Comparison of ENCODE assay signal across 8 cellular contexts in the genomic region with DNA sequence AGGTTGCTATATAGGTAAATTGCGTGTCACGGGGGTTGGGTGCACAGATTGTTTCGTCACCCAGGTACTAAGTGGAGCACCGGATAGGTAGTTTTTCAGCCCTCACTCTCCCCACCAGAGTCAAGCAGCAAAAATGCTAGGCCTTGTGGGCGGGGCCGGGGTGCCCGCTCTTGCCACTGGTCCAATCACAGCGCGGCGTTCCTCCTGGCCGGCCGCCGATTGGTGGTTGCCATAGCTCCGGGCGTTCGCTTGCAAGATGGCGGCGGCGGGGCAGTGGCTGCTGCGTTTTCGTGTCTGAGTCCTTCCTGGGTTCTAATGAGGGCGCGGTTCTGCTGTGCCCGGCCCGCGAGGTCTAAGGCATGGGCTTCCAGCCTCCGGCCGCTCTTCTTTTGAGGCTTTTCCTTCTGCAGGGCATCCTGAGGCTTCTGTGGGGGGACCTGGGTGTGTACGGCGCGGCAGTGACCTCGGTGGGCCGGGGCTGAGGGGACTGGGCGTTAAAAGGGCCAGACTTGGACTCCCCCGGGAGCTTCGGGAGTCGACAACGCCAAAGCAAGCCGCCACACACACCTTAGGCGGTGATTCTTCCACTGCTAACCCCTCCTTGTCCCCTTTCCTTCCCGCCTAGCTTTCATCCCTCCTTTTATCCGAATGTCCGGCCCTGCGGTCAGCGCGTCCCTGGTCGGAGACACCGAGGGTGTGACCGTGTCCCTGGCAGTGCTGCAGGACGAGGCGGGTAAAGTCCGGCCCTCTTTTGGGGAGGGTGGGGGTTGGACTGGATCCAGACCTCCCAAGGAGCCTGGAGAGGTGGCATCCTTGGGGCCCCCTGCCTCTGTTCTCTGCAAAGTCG. TPM values are rescaled to one million over a fixed set of nuclear protein-coding genes. Genes with fewer than 3 reads are reported as not detected.
DNase-seq lines count a peak whose midpoint lies in the region; ATAC-seq, FAIRE-seq and TF ChIP-seq lines count a peak whose summit lies in the region.

A gene (plus strand): TSS at position 232 of the 847 bp plus-strand sequence. CDS start 128 bp downstream, at position 360.

- H3K4me1 ChIP-seq in mammary epithelial cell (ENCODE audit: insufficient read depth, low read length): peaks cover 17% of the 10 kb centered on the region
- H3K4me1 ChIP-seq in small intestine (ENCODE audit: control insufficient read depth in 2 of 2, insufficient read depth in 1 of 2, low read depth in 1 of 2, low read length in 1 of 2): no peaks in the 10 kb centered on the region

- H3K79me2 ChIP-seq in mammary epithelial cell (ENCODE audit: insufficient read depth, low read length): no peaks in the 10 kb centered on the region

- BruUV-seq in mammary epithelial cell (replicated peaks; lab: Mats Ljungman, UMichigan): no TSS peak

- peak within 1 kb of the TSS; percentile 76 for H3K4me2 ChIP-seq in mammary epithelial cell (ENCODE audit: insufficient read depth, low read depth, low read length)

- H3K4me3 ChIP-seq in AG04449 (ENCODE audit: low read depth, low read length) (peak within 1 kb of the TSS; percentile 83), mammary epithelial cell (replicated peaks in 1 of 3; ENCODE audit: insufficient read depth in 1 of 3, low read depth in 2 of 3, low read length in 3 of 3) (peak within 1 kb of the TSS; percentile 64 to 82 (median 70)), small intestine (ENCODE audit: low read depth in 1 of 2, low read length in 2 of 2) (peak within 1 kb of the TSS; percentile 74 to 89)

- H3K36me3 ChIP-seq in mammary epithelial cell (ENCODE audit: insufficient read depth, low read length) (no peaks in the 10 kb centered on the region), small intestine (ENCODE audit: control insufficient read depth in 2 of 2, insufficient read depth in 2 of 2, low read length in 2 of 2) (no peaks in the 10 kb centered on the region)

- no peaks in the 10 kb centered on the region for H4K20me1 ChIP-seq in mammary epithelial cell (ENCODE audit: insufficient read depth, low read length)

- in situ Hi-C loops in mammary epithelial cell (cut with MboI; ENCODE audit: low sequenced_read_pairs in 2 of 2): no loop called here

- CTCF ChIA-PET in AG04449 (lab: Yijun Ruan, JAX) (no interaction called here), mammary epithelial cell (lab: Charles Lee; ENCODE audit: low non-redundant PET) (no interaction called here)

- peak within 1 kb of the TSS; percentile 88 for H2AFZ ChIP-seq in mammary epithelial cell (ENCODE audit: low read depth, low read length)

- peak; percentile 99 for ATAC-seq in GM18909 (IDR thresholded peaks at IDR 0.05; ENCODE audit: poor library complexity, unreplicated experiment)
- ATAC-seq in HG03139 (IDR thresholded peaks at IDR 0.05; ENCODE audit: unreplicated experiment): peak; percentile 99

- dilution Hi-C loops in mammary epithelial cell (cut with HindIII; ENCODE audit: low sequenced_read_pairs): loop anchor here (5.0 to 10.0 kb wide), 2 partner anchors 41 to 84 kb away; a partner anchor contains a TSS

- TF ChIP-seq CTCF in AG04449 (IDR thresholded peaks at IDR 0.05; ENCODE audit: insufficient read depth, low read length, missing control alignments) (no peak), VCaP (conservative IDR thresholded peaks at IDR 0.05) (no peak), mammary epithelial cell (conservative IDR thresholded peaks at IDR 0.05 in 1 of 2, IDR thresholded peaks at IDR 0.05 in 1 of 2; ENCODE audit: extremely low read depth in 1 of 2, insufficient read depth in 1 of 2, low read depth in 1 of 2, low read length in 2 of 2) (no peak)

- H3K9ac ChIP-seq in mammary epithelial cell (ENCODE audit: insufficient read depth, low read length): peak within 1 kb of the TSS; percentile 60

- under 1% methylated on average over 27 of the region's 53 CpGs for WGBS in mammary epithelial cell (ENCODE audit: low coverage, missing lambda C conversion rate)
- 1 to 3% (median 1%) methylated on average over 50 to 53 of the region's 53 CpGs for WGBS in small intestine, 3 donors

- no peaks in the 10 kb centered on the region for H3K27me3 ChIP-seq in mammary epithelial cell (ENCODE audit: insufficient read depth, low read length)
- no peaks in the 10 kb centered on the region for H3K27me3 ChIP-seq in small intestine (ENCODE audit: control insufficient read depth in 2 of 2, insufficient read depth in 2 of 2, low read length in 2 of 2)

- H3K9me3 ChIP-seq in mammary epithelial cell (replicated peaks; ENCODE audit: insufficient read depth, low read length) (no peaks in the 10 kb centered on the region), small intestine (ENCODE audit: control insufficient read depth, low read depth) (no peaks in the 10 kb centered on the region)

- H3K27ac ChIP-seq in VCaP: peak within 1 kb of the TSS; percentile 55; the same call in 1 of the 2 replicates
- H3K27ac ChIP-seq in mammary epithelial cell (ENCODE audit: insufficient read depth, low read depth, low read length): peak within 1 kb of the TSS; percentile 43
- H3K27ac ChIP-seq in small intestine (ENCODE audit: low read depth in 1 of 2, low read length in 1 of 2): no peak within 1 kb of the TSS

- intact Hi-C loops in mammary epithelial cell (cut with micrococcal nuclease): loop anchor here (5.0 kb wide), 1 partner anchor 41 kb away; a partner anchor contains a TSS

- POLR2A ChIA-PET in AG04449 (lab: Yijun Ruan, JAX): interaction anchor here (0.9 kb wide), 1 partner anchor 11 kb away, joined by 6 read pairs; no protein-coding TSS in a partner anchor

- FAIRE-seq in small intestine (lab: Jason Lieb, UNC): no peak

- DNase-seq in AG04449 (ENCODE audit: low read depth, low spot score) (peak; percentile 33), NCI-H2196 treated with DMSO at 0.1 percent for 48 hours (lab: John Stamatoyannopoulos, UW; ENCODE audit: unreplicated experiment) (peak; percentile 89), mammary epithelial cell (peak; percentile 85), iPS-NIHi11 (ENCODE audit: low spot score) (peak; percentile 100), small intestine (peak; percentile 91)

RNA-seq across cellular contexts. Expression of the gene that starts here (rescaled TPM):
- 10 to 100 TPM in 1 of 2 donors, 1 to 10 TPM in 1; 8.8 to 19.2 TPM for total RNA-seq in mammary epithelial cell
- 9.7 TPM for polyA plus RNA-seq in mammary epithelial cell
- 34.8 TPM for polyA minus RNA-seq in mammary epithelial cell
- 1 to 10 TPM in 1 of 3 donors, under 1 TPM in 2; 0.22 to 3.1 (median 0.81) TPM for polyA plus RNA-seq in small intestine

Comparison
In these comparisons a context has a peak if more than half of its experiments do, and no peak if none do; other contexts are left out.
1. DNase-seq: peak in every context shown above with its lines; median percentile 100 in iPS-NIHi11; 91 in small intestine; 89 in NCI-H2196 treated with DMSO at 0.1 percent for 48 hours; 85 in mammary epithelial cell; 33 in AG04449.
2. H3K27ac ChIP-seq: peak in VCaP (single experiment) and mammary epithelial cell (single experiment); none in small intestine (0 of 2).
3. Peak in every context shown above with its lines, with median percentiles within 50 percentile points of each other: H3K4me3 ChIP-seq.